28 cellular contexts compared by ENCODE assay signal in genomic region chr12:40534828-40535227, GRCh38.
"Had no signal": no experiment of that assay in that cellular context is flagged by ENCODE, and none has a peak within 500 bp of the region (broad histone marks: within the 10 kb centered on the region; RNA-seq: fewer than 3 reads in every experiment).

No MANE protein-coding gene starts in this region.

- H3K4me1 ChIP-seq: ascending aorta, SJCRH30 had no signal

- DNase-seq: activated CD4-positive, alpha-beta T cell treated with anti-CD3 and anti-CD28 coated beads, Interleukin-2, amount 10 ng/mL, durations not matched to agents 24 days and 14 days; activated CD4-positive, alpha-beta T cell treated with anti-CD3 and anti-CD28 coated beads, Interleukin-2, amount 50 U/mL, for 4 hours; activated CD8-positive, alpha-beta T cell treated with anti-CD3 and anti-CD28 coated beads for 36 hours; activated gamma-delta T cell; activated naive CD4-positive, alpha-beta T cell treated with Interleukin-2 at 50 U/mL for 16 hours; activated naive CD8-positive, alpha-beta T cell treated with anti-CD3 and anti-CD28 coated beads, Interleukin-2, amount 10 ng/mL, durations not matched to agents 7 days and 5 days; activated T-cell treated with anti-CD3 and anti-CD28 coated beads, Interleukin-2, amount 50 U/mL, for 1 hour; activated T-cell treated with anti-CD3 and anti-CD28 coated beads, Interleukin-2, amount 50 U/mL, for 72 hours; amygdala; Karpas-422; NCI-H1105; NCI-H1417 treated with DMSO at 0.1 percent for 48 hours; NCI-H1930; NCI-H2081 treated with DMSO at 0.1 percent for 48 hours; NCI-H226; NCI-H446 treated with DMSO at 0.1 percent for 48 hours; NCI-H524; SHP77; SJCRH30; T1000; WERI-Rb-1 had no signal

- H3K36me3 Mint-ChIP-seq: activated naive CD4-positive, alpha-beta T cell treated with anti-CD3 and anti-CD28 coated beads, Interleukin-2, amount 50 U/mL, for 24 hours; activated naive CD8-positive, alpha-beta T cell treated with anti-CD3 and anti-CD28 coated beads, Interleukin-2, amount 10 ng/mL, durations not matched to agents 7 days and 5 days had no signal

- ATAC-seq: activated CD8-positive, alpha-beta T cell treated with anti-CD3 and anti-CD28 coated beads for 36 hours; activated T-cell treated with anti-CD3 and anti-CD28 coated beads, Interleukin-2, amount 50 U/mL, for 72 hours; Panc1 had no signal

- H3K27ac ChIP-seq: ascending aorta, cardiac muscle cell, SJCRH30, SK-N-MC, WERI-Rb-1 had no signal

- H3K27me3 ChIP-seq: ascending aorta, cardiac muscle cell, SJCRH30 had no signal

- H3K4me1 Mint-ChIP-seq: activated CD4-positive, alpha-beta T cell treated with anti-CD3 and anti-CD28 coated beads, Interleukin-2, amount 10 ng/mL, durations not matched to agents 24 days and 14 days; activated naive CD4-positive, alpha-beta T cell treated with anti-CD3 and anti-CD28 coated beads, Interleukin-2, amount 50 U/mL, for 24 hours; activated naive CD8-positive, alpha-beta T cell treated with anti-CD3 and anti-CD28 coated beads, Interleukin-2, amount 10 ng/mL, durations not matched to agents 7 days and 5 days; central memory CD8-positive, alpha-beta T cell had no signal

- H3K36me3 ChIP-seq: ascending aorta, cardiac muscle cell, SJCRH30, WERI-Rb-1 had no signal

- H3K4me3 ChIP-seq: ascending aorta, cardiac muscle cell, SJCRH30, SK-N-MC had no signal

- H3K27me3 Mint-ChIP-seq: activated CD4-positive, alpha-beta T cell treated with anti-CD3 and anti-CD28 coated beads, Interleukin-2, amount 10 ng/mL, durations not matched to agents 24 days and 14 days; activated CD8-positive, alpha-beta T cell treated with anti-CD3 and anti-CD28 coated beads for 36 hours; activated naive CD4-positive, alpha-beta T cell treated with anti-CD3 and anti-CD28 coated beads, Interleukin-2, amount 50 U/mL, for 24 hours; activated naive CD8-positive, alpha-beta T cell treated with anti-CD3 and anti-CD28 coated beads, Interleukin-2, amount 10 ng/mL, durations not matched to agents 7 days and 5 days; central memory CD8-positive, alpha-beta T cell had no signal

- H3K9me3 ChIP-seq: ascending aorta, SJCRH30 had no signal

- H3K9me3 Mint-ChIP-seq: activated CD4-positive, alpha-beta T cell treated with anti-CD3 and anti-CD28 coated beads, Interleukin-2, amount 10 ng/mL, durations not matched to agents 24 days and 14 days; activated CD8-positive, alpha-beta T cell treated with anti-CD3 and anti-CD28 coated beads for 36 hours; activated naive CD8-positive, alpha-beta T cell treated with anti-CD3 and anti-CD28 coated beads, Interleukin-2, amount 10 ng/mL, durations not matched to agents 7 days and 5 days; activated T-helper 2 cell treated with anti-CD3 and anti-CD28 coated beads, Interferon-gamma antibody, Interleukin-2, Interleukin-4, amounts not matched to agents 10 μg/mL and 5 μg/mL and 100 μg/mL, durations not matched to agents 14 hours and 24 hours and 36 hours had no signal

- H3K27ac Mint-ChIP-seq: activated CD4-positive, alpha-beta T cell treated with anti-CD3 and anti-CD28 coated beads, Interleukin-2, amount 10 ng/mL, durations not matched to agents 24 days and 14 days; activated CD8-positive, alpha-beta T cell treated with anti-CD3 and anti-CD28 coated beads for 36 hours; activated naive CD4-positive, alpha-beta T cell treated with anti-CD3 and anti-CD28 coated beads, Interleukin-2, amount 50 U/mL, for 24 hours; activated naive CD8-positive, alpha-beta T cell treated with anti-CD3 and anti-CD28 coated beads, Interleukin-2, amount 10 ng/mL, durations not matched to agents 7 days and 5 days; activated T-cell treated with anti-CD3 and anti-CD28 coated beads, Interleukin-2, amount 50 U/mL, for 72 hours; activated T-helper 2 cell treated with anti-CD3 and anti-CD28 coated beads, Interferon-gamma antibody, Interleukin-2, Interleukin-4, amounts not matched to agents 10 μg/mL and 5 μg/mL and 100 μg/mL, durations not matched to agents 14 hours and 24 hours and 36 hours had no signal

- H3K4me3 Mint-ChIP-seq: activated CD4-positive, alpha-beta T cell treated with anti-CD3 and anti-CD28 coated beads, Interleukin-2, amount 10 ng/mL, durations not matched to agents 24 days and 14 days; activated CD8-positive, alpha-beta T cell treated with anti-CD3 and anti-CD28 coated beads for 36 hours; activated naive CD4-positive, alpha-beta T cell treated with anti-CD3 and anti-CD28 coated beads, Interleukin-2, amount 50 U/mL, for 24 hours; activated naive CD8-positive, alpha-beta T cell treated with anti-CD3 and anti-CD28 coated beads, Interleukin-2, amount 10 ng/mL, durations not matched to agents 7 days and 5 days; activated T-cell treated with anti-CD3 and anti-CD28 coated beads, Interleukin-2, amount 50 U/mL, for 72 hours; central memory CD8-positive, alpha-beta T cell had no signal
